In the genomic region with DNA sequence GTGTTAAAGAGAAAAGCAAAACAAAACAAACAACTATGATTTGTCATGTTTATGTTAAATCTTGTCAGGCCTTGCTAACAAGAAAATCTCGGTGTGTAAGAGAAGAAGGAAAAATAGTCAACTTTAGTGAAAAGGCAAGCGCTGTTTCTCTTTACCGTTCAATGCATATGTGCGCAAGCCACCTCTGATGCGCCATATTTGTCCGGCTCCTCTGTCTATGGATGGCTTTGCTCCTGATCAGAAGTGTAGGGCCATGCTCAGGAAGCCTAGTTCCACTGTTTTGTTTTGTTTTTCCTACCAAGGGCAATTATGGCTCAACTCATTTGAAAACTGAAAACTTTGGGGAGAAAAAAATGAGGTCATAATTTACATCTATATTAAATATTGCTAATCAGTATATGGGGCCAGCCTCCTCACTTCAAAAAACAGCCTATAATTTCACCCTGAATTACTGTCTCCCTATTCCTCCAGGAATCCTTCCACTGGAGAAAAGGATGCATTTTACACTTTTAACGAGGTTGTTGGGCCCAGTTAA, we compare ENCODE assay signal across 11 cellular contexts. TPM values are rescaled to one million over a fixed set of nuclear protein-coding genes. Genes with fewer than 3 reads are reported as not detected.
DNase-seq lines count a peak whose midpoint lies in the region; ATAC-seq, FAIRE-seq and TF ChIP-seq lines count a peak whose summit lies in the region.
"Had no signal": no experiment of that assay in that cellular context is flagged by ENCODE, and none has a peak within 500 bp of the region (broad histone marks: within the 10 kb centered on the region; RNA-seq: fewer than 3 reads in every experiment).

No MANE protein-coding gene starts in this region.

- no peak for TF ChIP-seq POLR2A in GM12892 (IDR thresholded peaks at IDR 0.05; ENCODE audit: low read depth, low read length)

- peaks cover 50% of the 10 kb centered on the region for H3K4me1 ChIP-seq in neural progenitor cell

- H3K36me3 Mint-ChIP-seq in stimulated activated naive CD8-positive, alpha-beta T cell treated with anti-CD3 and anti-CD28 coated beads, Interleukin-15, Interleukin-2, amounts not matched to agents 100 ng/mL and 50 ng/mL, for 24 hours (ENCODE audit: low read depth), result peaks cover 8% of the 10 kb centered on the region
- H3K36me3 Mint-ChIP-seq in neural progenitor cell, result peaks cover 8% of the 10 kb centered on the region

- no peaks in the 10 kb centered on the region for H3K9me3 Mint-ChIP-seq in stimulated activated naive CD8-positive, alpha-beta T cell treated with anti-CD3 and anti-CD28 coated beads, Interleukin-15, Interleukin-2, amounts not matched to agents 100 ng/mL and 50 ng/mL, for 24 hours
- H3K9me3 Mint-ChIP-seq in stimulated activated naive CD8-positive, alpha-beta T cell treated with anti-CD3 and anti-CD28 coated beads, Interleukin-15, amount 100 ng/mL, for 72 hours, result no peaks in the 10 kb centered on the region
- no peaks in the 10 kb centered on the region for H3K9me3 Mint-ChIP-seq in neural progenitor cell

- no peak for ATAC-seq in stimulated activated naive CD8-positive, alpha-beta T cell treated with anti-CD3 and anti-CD28 coated beads, Interleukin-15, amount 100 ng/mL, for 72 hours
- ATAC-seq in sciatic nerve, result no peak
- no peak for ATAC-seq in HG02938 (IDR thresholded peaks at IDR 0.05; ENCODE audit: unreplicated experiment)

- intact Hi-C loops in sciatic nerve (cut with DNase I), result no loop called here

- no peaks in the 10 kb centered on the region for H3K27me3 ChIP-seq in neural progenitor cell

- H3K4me2 ChIP-seq in neural progenitor cell, result peak overlapping the region; percentile 78

- peak overlapping the region; percentile 47 for H3K27ac Mint-ChIP-seq in stimulated activated naive CD8-positive, alpha-beta T cell treated with anti-CD3 and anti-CD28 coated beads, Interleukin-15, Interleukin-2, amounts not matched to agents 100 ng/mL and 50 ng/mL, for 24 hours
- H3K27ac Mint-ChIP-seq in stimulated activated naive CD8-positive, alpha-beta T cell treated with anti-CD3 and anti-CD28 coated beads, Interleukin-15, amount 100 ng/mL, for 72 hours, result no peak overlapping the region
- H3K27ac Mint-ChIP-seq in neural progenitor cell, result peak overlapping the region; percentile 78

- H3K79me2 ChIP-seq in neural progenitor cell (ENCODE audit: low read depth), result peaks cover 55% of the 10 kb centered on the region

- no peaks in the 10 kb centered on the region for H3K9me3 ChIP-seq in neural progenitor cell (ENCODE audit: low read depth)

- H2AFZ ChIP-seq in neural progenitor cell (replicated peaks), result no peak overlapping the region

- H3K9ac ChIP-seq in neural progenitor cell, result no peak overlapping the region

- DNase-seq in stimulated activated naive CD8-positive, alpha-beta T cell treated with anti-CD3 and anti-CD28 coated beads, Interleukin-15, amount 100 ng/mL, for 72 hours, result no peak
- DNase-seq in epithelial cell of proximal tubule (ENCODE audit: low read depth) (no peak), neural progenitor cell (ENCODE audit: low spot score) (no peak), sciatic nerve (ENCODE audit: low spot score) (no peak), GM12892 (ENCODE audit: insufficient read length) (no peak), AG20443 (ENCODE audit: low spot score) (no peak)
- DNase-seq: activated CD4-positive, CD25-positive, alpha-beta regulatory T cell treated with anti-CD3 and anti-CD28 coated beads, Interleukin-2, amount 50 U/mL, for 72 hours; effector CD4-positive, alpha-beta T cell; IMR-90 had no signal

- TF ChIP-seq CTCF in epithelial cell of proximal tubule (conservative IDR thresholded peaks at IDR 0.05; ENCODE audit: low read depth, low read length), result no peak
- TF ChIP-seq CTCF in neural progenitor cell (IDR thresholded peaks at IDR 0.05), result no peak

- H3K27me3 Mint-ChIP-seq in stimulated activated naive CD8-positive, alpha-beta T cell treated with anti-CD3 and anti-CD28 coated beads, Interleukin-15, Interleukin-2, amounts not matched to agents 100 ng/mL and 50 ng/mL, for 24 hours, result peaks cover 75% of the 10 kb centered on the region
- peaks cover 82% of the 10 kb centered on the region for H3K27me3 Mint-ChIP-seq in stimulated activated naive CD8-positive, alpha-beta T cell treated with anti-CD3 and anti-CD28 coated beads, Interleukin-15, amount 100 ng/mL, for 72 hours
- H3K27me3 Mint-ChIP-seq in neural progenitor cell (ENCODE audit: insufficient read depth, low read depth), result peaks cover 11% of the 10 kb centered on the region

- H3K4me1 Mint-ChIP-seq in stimulated activated naive CD8-positive, alpha-beta T cell treated with anti-CD3 and anti-CD28 coated beads, Interleukin-15, Interleukin-2, amounts not matched to agents 100 ng/mL and 50 ng/mL, for 24 hours (ENCODE audit: low read depth), result peaks cover 20% of the 10 kb centered on the region
- H3K4me1 Mint-ChIP-seq in stimulated activated naive CD8-positive, alpha-beta T cell treated with anti-CD3 and anti-CD28 coated beads, Interleukin-15, amount 100 ng/mL, for 72 hours, result peaks cover 23% of the 10 kb centered on the region
- peaks cover 56% of the 10 kb centered on the region for H3K4me1 Mint-ChIP-seq in neural progenitor cell

- no peak for FAIRE-seq in GM12892 (lab: Jason Lieb, UNC)

- H3F3A ChIP-seq in neural progenitor cell (ENCODE audit: low read depth), result peaks cover 19% of the 10 kb centered on the region

- H4K20me1 ChIP-seq in neural progenitor cell (ENCODE audit: low read depth), result no peaks in the 10 kb centered on the region

- no peak overlapping the region for H3K27ac ChIP-seq in neural progenitor cell

- peak overlapping the region; percentile 71 for H3K4me3 Mint-ChIP-seq in stimulated activated naive CD8-positive, alpha-beta T cell treated with anti-CD3 and anti-CD28 coated beads, Interleukin-15, Interleukin-2, amounts not matched to agents 100 ng/mL and 50 ng/mL, for 24 hours
- no peak overlapping the region for H3K4me3 Mint-ChIP-seq in stimulated activated naive CD8-positive, alpha-beta T cell treated with anti-CD3 and anti-CD28 coated beads, Interleukin-15, amount 100 ng/mL, for 72 hours
- peak overlapping the region; percentile 97 for H3K4me3 Mint-ChIP-seq in neural progenitor cell

- peak overlapping the region; percentile 77 for H3K4me3 ChIP-seq in epithelial cell of proximal tubule (ENCODE audit: low read depth, low read length)
- peak overlapping the region; percentile 67 for H3K4me3 ChIP-seq in neural progenitor cell

- no peaks in the 10 kb centered on the region for H3K36me3 ChIP-seq in neural progenitor cell

RNA-seq across cellular contexts. Expression of gene MAF, which starts 4.6 kb away (rescaled TPM):
- 0.58 and 7.3 TPM in 2 replicates for total RNA-seq in epithelial cell of proximal tubule
- total RNA-seq in neural progenitor cell (ENCODE audit: low replicate concordance), result 10.8 and 13.5 TPM in 2 replicates
- 168 TPM for total RNA-seq in sciatic nerve
- not detected for polyA plus RNA-seq in GM12892 (2012; ENCODE audit: missing spikeins)

Comparison
In these comparisons a context has a peak if more than half of its experiments do, and no peak if none do; other contexts are left out.
1. H3K27ac Mint-ChIP-seq: peak in stimulated activated naive CD8-positive, alpha-beta T cell treated with anti-CD3 and anti-CD28 coated beads, Interleukin-15, Interleukin-2, amounts not matched to agents 100 ng/mL and 50 ng/mL, for 24 hours (single experiment) and neural progenitor cell (single experiment); none in stimulated activated naive CD8-positive, alpha-beta T cell treated with anti-CD3 and anti-CD28 coated beads, Interleukin-15, amount 100 ng/mL, for 72 hours (0 of 2).
2. H3K4me3 Mint-ChIP-seq: peak in stimulated activated naive CD8-positive, alpha-beta T cell treated with anti-CD3 and anti-CD28 coated beads, Interleukin-15, Interleukin-2, amounts not matched to agents 100 ng/mL and 50 ng/mL, for 24 hours (single experiment) and neural progenitor cell (single experiment); none in stimulated activated naive CD8-positive, alpha-beta T cell treated with anti-CD3 and anti-CD28 coated beads, Interleukin-15, amount 100 ng/mL, for 72 hours (0 of 2).
3. RNA of gene MAF, which starts 4.6 kb away (total RNA-seq): 168 TPM in sciatic nerve (single experiment); 10.8 to 13.5 TPM in neural progenitor cell and 0.58 to 7.3 TPM in epithelial cell of proximal tubule; every median in the first group is over 10 times any median in the second.